8 cellular contexts compared by ENCODE assay signal in the genomic region with DNA sequence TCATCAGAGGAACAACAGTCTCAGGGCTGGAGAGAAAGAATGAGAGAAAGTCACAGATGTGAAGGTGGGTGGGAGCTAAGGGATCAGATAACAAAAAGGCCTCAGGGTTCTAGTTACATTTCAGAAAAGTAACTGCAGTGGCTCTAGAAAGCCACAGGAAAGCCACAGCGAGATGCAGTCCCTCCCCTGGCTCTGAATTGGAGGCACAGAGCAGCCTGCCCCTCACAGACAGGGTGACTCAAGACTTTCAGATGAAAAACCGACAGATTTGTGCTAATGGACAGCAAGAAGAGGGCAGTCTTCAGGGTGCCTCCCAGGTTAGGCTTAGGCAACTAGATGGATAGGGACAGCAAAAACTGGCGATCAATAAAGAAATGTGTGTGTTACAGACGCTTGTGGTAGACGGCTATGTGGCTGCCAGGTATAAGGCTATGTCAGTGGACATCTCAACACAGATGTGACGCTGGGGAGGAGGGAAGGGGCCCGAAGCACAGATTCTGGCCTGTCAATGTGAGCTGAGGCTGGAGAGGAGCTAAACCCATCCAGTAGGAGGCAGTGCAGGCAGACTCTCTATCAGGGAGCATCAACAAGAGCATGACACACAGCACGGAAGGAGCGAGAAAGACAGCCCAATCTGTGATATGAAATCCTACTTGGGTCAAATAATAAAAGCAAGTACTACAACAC. TPM values are rescaled to one million over a fixed set of nuclear protein-coding genes. Genes with fewer than 3 reads are reported as not detected.
DNase-seq lines count a peak whose midpoint lies in the region; ATAC-seq and TF ChIP-seq lines count a peak whose summit lies in the region.

No MANE protein-coding gene starts in this region.

- no peak for ATAC-seq in GM21447 (IDR thresholded peaks at IDR 0.05; ENCODE audit: unreplicated experiment)

- peak overlapping the region; percentile 49 for H3K27ac ChIP-seq in KMS-11

- peak overlapping the region; percentile 49 for H3K4me2 ChIP-seq in KMS-11

- H3K27me3 ChIP-seq in KMS-11 (ENCODE audit: insufficient read depth, low read depth) = no peaks in the 10 kb centered on the region

- H3K9ac ChIP-seq in KMS-11 = no peak overlapping the region

- H3K4me1 ChIP-seq in KMS-11 (ENCODE audit: low read depth, poor library complexity, severe bottlenecking) = peaks cover 24% of the 10 kb centered on the region

- H2AFZ ChIP-seq in KMS-11 (ENCODE audit: low read depth) = peak overlapping the region; percentile 42

- H3K36me3 ChIP-seq in KMS-11 (ENCODE audit: insufficient read depth) = no peaks in the 10 kb centered on the region

- no peaks in the 10 kb centered on the region for H4K20me1 ChIP-seq in KMS-11 (ENCODE audit: insufficient read depth)

- DNase-seq in AG09319 (ENCODE audit: extremely low read depth, low read depth) (no peak), kidney tubule cell (ENCODE audit: low spot score) (peak; percentile 10), NCI-H1436 (lab: John Stamatoyannopoulos, UW) (no peak), NCI-H1092 treated with DMSO at 0.1 percent for 48 hours (lab: John Stamatoyannopoulos, UW) (no peak), cerebellum (ENCODE audit: low spot score) (no peak)
- DNase-seq in activated T-cell treated with anti-CD3 and anti-CD28 coated beads, Interleukin-2, amount 50 U/mL, for 1 hour = peak; percentile 48

- H3K79me2 ChIP-seq in KMS-11 (ENCODE audit: insufficient read depth, low read depth) = no peaks in the 10 kb centered on the region

- peak overlapping the region; percentile 0 for H3K4me3 ChIP-seq in KMS-11 (IDR thresholded peaks at IDR 0.05; ENCODE audit: insufficient read depth, low read depth, low read length)

- TF ChIP-seq CTCF in AG09319 (IDR thresholded peaks at IDR 0.05; ENCODE audit: low read depth, low read length) (peak; percentile 20), KMS-11 (conservative IDR thresholded peaks at IDR 0.05; ENCODE audit: low read depth, low read length) (peak; percentile 69)

RNA-seq across cellular contexts. Expression of gene UNC50, which starts 26.2 kb away (rescaled TPM):
- 29.1 TPM for total RNA-seq in cerebellum

RNA-seq across cellular contexts. Expression of gene COA5, which starts 26.2 kb away (rescaled TPM):
- 45.7 TPM for total RNA-seq in cerebellum

Comparison
In these comparisons a context has a peak if more than half of its experiments do, and no peak if none do; other contexts are left out.
1. DNase-seq: peak in activated T-cell treated with anti-CD3 and anti-CD28 coated beads, Interleukin-2, amount 50 U/mL, for 1 hour (single experiment) and kidney tubule cell (single experiment); none in AG09319 (single experiment), NCI-H1436 (single experiment), NCI-H1092 treated with DMSO at 0.1 percent for 48 hours (single experiment) and cerebellum (single experiment).